1 cellular context compared by ENCODE assay signal in the genomic region with DNA sequence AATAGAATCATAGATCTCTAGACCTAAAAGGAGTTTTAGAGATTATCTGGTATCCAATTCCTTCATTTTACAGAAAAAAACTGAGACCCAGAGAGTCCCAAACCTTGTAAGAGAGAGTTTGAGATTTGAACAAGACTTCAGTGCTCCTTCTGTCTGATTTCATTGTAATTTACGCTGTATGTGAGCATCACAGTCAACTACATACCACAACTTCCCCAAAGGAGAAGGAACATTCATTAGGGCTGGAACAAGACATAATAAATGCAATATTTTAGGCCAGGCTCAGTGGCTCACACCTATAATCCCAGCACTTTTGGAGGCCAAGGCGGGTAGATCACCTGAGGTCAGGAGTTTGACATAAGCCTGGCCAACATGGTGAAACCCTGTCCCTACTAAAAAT.
TF ChIP-seq lines count a peak whose summit lies in the region.

No MANE protein-coding gene starts in this region.

TF ChIP-seq in GM23338, 12 proteins besides CTCF, POLR2A, EP300 and RAD21:
- TF ChIP-seq EZH2 (IDR thresholded peaks at IDR 0.05; ENCODE audit: low read depth, unreplicated experiment) (no peak), STAT1 (IDR thresholded peaks at IDR 0.05; ENCODE audit: unreplicated experiment) (no peak), ZNF331 (CRISPR knock-in tag; IDR thresholded peaks at IDR 0.05; ENCODE audit: low read depth) (no peak), ZNF114 (CRISPR knock-in tag; IDR thresholded peaks at IDR 0.05) (no peak), POLR2AphosphoS5 (IDR thresholded peaks at IDR 0.05; ENCODE audit: low read depth) (no peak), EZH2phosphoT487 (IDR thresholded peaks at IDR 0.05; ENCODE audit: unreplicated experiment) (no peak), NANOG (IDR thresholded peaks at IDR 0.05; ENCODE audit: borderline replicate concordance) (no peak), CREB1 (CRISPR knock-in tag; IDR thresholded peaks at IDR 0.05; ENCODE audit: low read depth) (no peak), JUNB (IDR thresholded peaks at IDR 0.05; ENCODE audit: unreplicated experiment) (no peak)
- TF ChIP-seq, protein P1, sequence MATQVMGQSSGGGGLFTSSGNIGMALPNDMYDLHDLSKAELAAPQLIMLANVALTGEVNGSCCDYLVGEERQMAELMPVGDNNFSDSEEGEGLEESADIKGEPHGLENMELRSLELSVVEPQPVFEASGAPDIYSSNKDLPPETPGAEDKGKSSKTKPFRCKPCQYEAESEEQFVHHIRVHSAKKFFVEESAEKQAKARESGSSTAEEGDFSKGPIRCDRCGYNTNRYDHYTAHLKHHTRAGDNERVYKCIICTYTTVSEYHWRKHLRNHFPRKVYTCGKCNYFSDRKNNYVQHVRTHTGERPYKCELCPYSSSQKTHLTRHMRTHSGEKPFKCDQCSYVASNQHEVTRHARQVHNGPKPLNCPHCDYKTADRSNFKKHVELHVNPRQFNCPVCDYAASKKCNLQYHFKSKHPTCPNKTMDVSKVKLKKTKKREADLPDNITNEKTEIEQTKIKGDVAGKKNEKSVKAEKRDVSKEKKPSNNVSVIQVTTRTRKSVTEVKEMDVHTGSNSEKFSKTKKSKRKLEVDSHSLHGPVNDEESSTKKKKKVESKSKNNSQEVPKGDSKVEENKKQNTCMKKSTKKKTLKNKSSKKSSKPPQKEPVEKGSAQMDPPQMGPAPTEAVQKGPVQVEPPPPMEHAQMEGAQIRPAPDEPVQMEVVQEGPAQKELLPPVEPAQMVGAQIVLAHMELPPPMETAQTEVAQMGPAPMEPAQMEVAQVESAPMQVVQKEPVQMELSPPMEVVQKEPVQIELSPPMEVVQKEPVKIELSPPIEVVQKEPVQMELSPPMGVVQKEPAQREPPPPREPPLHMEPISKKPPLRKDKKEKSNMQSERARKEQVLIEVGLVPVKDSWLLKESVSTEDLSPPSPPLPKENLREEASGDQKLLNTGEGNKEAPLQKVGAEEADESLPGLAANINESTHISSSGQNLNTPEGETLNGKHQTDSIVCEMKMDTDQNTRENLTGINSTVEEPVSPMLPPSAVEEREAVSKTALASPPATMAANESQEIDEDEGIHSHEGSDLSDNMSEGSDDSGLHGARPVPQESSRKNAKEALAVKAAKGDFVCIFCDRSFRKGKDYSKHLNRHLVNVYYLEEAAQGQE (IDR thresholded peaks at IDR 0.05; ENCODE audit: unreplicated experiment) = no peak
- TF ChIP-seq, protein P2, sequence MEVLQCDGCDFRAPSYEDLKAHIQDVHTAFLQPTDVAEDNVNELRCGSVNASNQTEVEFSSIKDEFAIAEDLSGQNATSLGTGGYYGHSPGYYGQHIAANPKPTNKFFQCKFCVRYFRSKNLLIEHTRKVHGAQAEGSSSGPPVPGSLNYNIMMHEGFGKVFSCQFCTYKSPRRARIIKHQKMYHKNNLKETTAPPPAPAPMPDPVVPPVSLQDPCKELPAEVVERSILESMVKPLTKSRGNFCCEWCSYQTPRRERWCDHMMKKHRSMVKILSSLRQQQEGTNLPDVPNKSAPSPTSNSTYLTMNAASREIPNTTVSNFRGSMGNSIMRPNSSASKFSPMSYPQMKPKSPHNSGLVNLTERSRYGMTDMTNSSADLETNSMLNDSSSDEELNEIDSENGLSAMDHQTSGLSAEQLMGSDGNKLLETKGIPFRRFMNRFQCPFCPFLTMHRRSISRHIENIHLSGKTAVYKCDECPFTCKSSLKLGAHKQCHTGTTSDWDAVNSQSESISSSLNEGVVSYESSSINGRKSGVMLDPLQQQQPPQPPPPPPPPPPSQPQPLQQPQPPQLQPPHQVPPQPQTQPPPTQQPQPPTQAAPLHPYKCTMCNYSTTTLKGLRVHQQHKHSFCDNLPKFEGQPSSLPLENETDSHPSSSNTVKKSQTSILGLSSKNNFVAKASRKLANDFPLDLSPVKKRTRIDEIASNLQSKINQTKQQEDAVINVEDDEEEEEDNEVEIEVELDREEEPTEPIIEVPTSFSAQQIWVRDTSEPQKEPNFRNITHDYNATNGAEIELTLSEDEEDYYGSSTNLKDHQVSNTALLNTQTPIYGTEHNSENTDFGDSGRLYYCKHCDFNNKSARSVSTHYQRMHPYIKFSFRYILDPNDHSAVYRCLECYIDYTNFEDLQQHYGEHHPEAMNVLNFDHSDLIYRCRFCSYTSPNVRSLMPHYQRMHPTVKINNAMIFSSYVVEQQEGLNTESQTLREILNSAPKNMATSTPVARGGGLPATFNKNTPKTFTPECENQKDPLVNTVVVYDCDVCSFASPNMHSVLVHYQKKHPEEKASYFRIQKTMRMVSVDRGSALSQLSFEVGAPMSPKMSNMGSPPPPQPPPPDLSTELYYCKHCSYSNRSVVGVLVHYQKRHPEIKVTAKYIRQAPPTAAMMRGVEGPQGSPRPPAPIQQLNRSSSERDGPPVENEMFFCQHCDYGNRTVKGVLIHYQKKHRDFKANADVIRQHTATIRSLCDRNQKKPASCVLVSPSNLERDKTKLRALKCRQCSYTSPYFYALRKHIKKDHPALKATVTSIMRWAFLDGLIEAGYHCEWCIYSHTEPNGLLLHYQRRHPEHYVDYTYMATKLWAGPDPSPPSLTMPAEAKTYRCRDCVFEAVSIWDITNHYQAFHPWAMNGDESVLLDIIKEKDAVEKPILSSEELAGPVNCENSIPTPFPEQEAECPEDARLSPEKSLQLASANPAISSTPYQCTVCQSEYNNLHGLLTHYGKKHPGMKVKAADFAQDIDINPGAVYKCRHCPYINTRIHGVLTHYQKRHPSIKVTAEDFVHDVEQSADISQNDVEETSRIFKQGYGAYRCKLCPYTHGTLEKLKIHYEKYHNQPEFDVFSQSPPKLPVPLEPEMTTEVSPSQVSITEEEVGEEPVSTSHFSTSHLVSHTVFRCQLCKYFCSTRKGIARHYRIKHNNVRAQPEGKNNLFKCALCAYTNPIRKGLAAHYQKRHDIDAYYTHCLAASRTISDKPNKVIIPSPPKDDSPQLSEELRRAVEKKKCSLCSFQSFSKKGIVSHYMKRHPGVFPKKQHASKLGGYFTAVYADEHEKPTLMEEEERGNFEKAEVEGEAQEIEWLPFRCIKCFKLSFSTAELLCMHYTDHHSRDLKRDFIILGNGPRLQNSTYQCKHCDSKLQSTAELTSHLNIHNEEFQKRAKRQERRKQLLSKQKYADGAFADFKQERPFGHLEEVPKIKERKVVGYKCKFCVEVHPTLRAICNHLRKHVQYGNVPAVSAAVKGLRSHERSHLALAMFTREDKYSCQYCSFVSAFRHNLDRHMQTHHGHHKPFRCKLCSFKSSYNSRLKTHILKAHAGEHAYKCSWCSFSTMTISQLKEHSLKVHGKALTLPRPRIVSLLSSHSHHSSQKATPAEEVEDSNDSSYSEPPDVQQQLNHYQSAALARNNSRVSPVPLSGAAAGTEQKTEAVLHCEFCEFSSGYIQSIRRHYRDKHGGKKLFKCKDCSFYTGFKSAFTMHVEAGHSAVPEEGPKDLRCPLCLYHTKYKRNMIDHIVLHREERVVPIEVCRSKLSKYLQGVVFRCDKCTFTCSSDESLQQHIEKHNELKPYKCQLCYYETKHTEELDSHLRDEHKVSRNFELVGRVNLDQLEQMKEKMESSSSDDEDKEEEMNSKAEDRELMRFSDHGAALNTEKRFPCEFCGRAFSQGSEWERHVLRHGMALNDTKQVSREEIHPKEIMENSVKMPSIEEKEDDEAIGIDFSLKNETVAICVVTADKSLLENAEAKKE (CRISPR knock-in tag; IDR thresholded peaks at IDR 0.05) = no peak
- TF ChIP-seq, protein P3, sequence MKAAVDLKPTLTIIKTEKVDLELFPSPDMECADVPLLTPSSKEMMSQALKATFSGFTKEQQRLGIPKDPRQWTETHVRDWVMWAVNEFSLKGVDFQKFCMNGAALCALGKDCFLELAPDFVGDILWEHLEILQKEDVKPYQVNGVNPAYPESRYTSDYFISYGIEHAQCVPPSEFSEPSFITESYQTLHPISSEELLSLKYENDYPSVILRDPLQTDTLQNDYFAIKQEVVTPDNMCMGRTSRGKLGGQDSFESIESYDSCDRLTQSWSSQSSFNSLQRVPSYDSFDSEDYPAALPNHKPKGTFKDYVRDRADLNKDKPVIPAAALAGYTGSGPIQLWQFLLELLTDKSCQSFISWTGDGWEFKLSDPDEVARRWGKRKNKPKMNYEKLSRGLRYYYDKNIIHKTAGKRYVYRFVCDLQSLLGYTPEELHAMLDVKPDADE (IDR thresholded peaks at IDR 0.05) = no peak
